Comparison of ENCODE assay signal across 13 cellular contexts in genomic region chr17:78180508-78180907, GRCh38. TPM values are rescaled to one million over a fixed set of nuclear protein-coding genes. Genes with fewer than 3 reads are reported as not detected.
DNase-seq lines count a peak whose midpoint lies in the region; ATAC-seq and TF ChIP-seq lines count a peak whose summit lies in the region.
"Had no signal": no experiment of that assay in that cellular context is flagged by ENCODE, and none has a peak within 500 bp of the region (broad histone marks: within the 10 kb centered on the region; RNA-seq: fewer than 3 reads in every experiment).

No MANE protein-coding gene starts in this region.

- no peak for DNase-seq in T-cell
- DNase-seq in hepatocyte (ENCODE audit: low spot score), result no peak
- DNase-seq in substantia nigra (lab: John Stamatoyannopoulos, UW), result no peak
- no peak for DNase-seq in COR-L47 (lab: John Stamatoyannopoulos, UW)
- DNase-seq: aorta; Calu3; heart left ventricle; stimulated activated CD4-positive, alpha-beta T cell treated with anti-CD3 and anti-CD28 coated beads, Interleukin-4, amount 100 ng/mL, for 4 hours had no signal

- peak overlapping the region; percentile 8 to 86 (median 62) for H3K4me3 Mint-ChIP-seq in IgD-negative memory B cell
- peak overlapping the region in 1 of 3 donors; percentile 58 for H3K4me3 Mint-ChIP-seq in T-cell

- H3K9me2 ChIP-seq in hepatocyte (replicated peaks; ENCODE audit: insufficient read depth), result no peaks in the 10 kb centered on the region

- peaks cover 26 to 36% (median 29%) of the 10 kb centered on the region in 3 donors for H3K4me1 Mint-ChIP-seq in IgD-negative memory B cell
- H3K4me1 Mint-ChIP-seq in T-cell, result peaks cover 17 to 24% (median 19%) of the 10 kb centered on the region in 3 donors

- H3K4me3 ChIP-seq in hepatocyte (no peak overlapping the region), skeletal muscle tissue (ENCODE audit: low read length in 3 of 3) (no peak overlapping the region)
- H3K4me3 ChIP-seq: heart left ventricle had no signal

- H2AFZ ChIP-seq in hepatocyte, result no peak overlapping the region

- no peak for ATAC-seq in T-cell (replicated peaks in 1 of 4)
- ATAC-seq in HG02623 (IDR thresholded peaks at IDR 0.05; ENCODE audit: unreplicated experiment), result no peak
- ATAC-seq: heart left ventricle had no signal

- H3K27me3 ChIP-seq in hepatocyte (no peaks in the 10 kb centered on the region), skeletal muscle tissue (ENCODE audit: control insufficient read depth in 3 of 3, insufficient read depth in 3 of 3, low read length in 3 of 3) (no peaks in the 10 kb centered on the region)
- H3K27me3 ChIP-seq: heart left ventricle had no signal

- H3K9ac ChIP-seq in skeletal muscle tissue (ENCODE audit: low read depth in 1 of 3, low read length in 3 of 3), result no peak overlapping the region

- H3K9me3 Mint-ChIP-seq in IgD-negative memory B cell (no peaks in the 10 kb centered on the region), T-cell (no peaks in the 10 kb centered on the region)

- H3K27ac Mint-ChIP-seq in IgD-negative memory B cell (peak overlapping the region in 2 of 3 donors; percentile 65 to 75), T-cell (peak overlapping the region; percentile 45 to 73)

- H3K9me3 ChIP-seq in hepatocyte (ENCODE audit: low read depth) (no peaks in the 10 kb centered on the region), skeletal muscle tissue (ENCODE audit: control insufficient read depth in 3 of 3, low read length in 3 of 3) (no peaks in the 10 kb centered on the region)
- H3K9me3 ChIP-seq: heart left ventricle had no signal

- H3K36me3 Mint-ChIP-seq in IgD-negative memory B cell (no peaks in the 10 kb centered on the region), T-cell (no peaks in the 10 kb centered on the region)

- H3K27ac ChIP-seq in hepatocyte, result peak overlapping the region; percentile 45
- peak overlapping the region; percentile 51 for H3K27ac ChIP-seq in skeletal muscle tissue (ENCODE audit: low read depth, low read length)
- H3K27ac ChIP-seq in substantia nigra (ENCODE audit: low read depth, low read length, poor library complexity, severe bottlenecking), result no peak overlapping the region

- 83% methylated on average over 2 of the region's 2 CpGs for WGBS in hepatocyte (ENCODE audit: low lambda C conversion rate, missing lambda C conversion rate)

- H3K27me3 Mint-ChIP-seq in IgD-negative memory B cell (no peaks in the 10 kb centered on the region), T-cell (no peaks in the 10 kb centered on the region)

- H3K4me2 ChIP-seq in hepatocyte, result peak overlapping the region; percentile 8

- H4K20me1 ChIP-seq in hepatocyte (ENCODE audit: insufficient read depth, poor library complexity, severe bottlenecking), result no peaks in the 10 kb centered on the region

- H3K4me1 ChIP-seq in hepatocyte (ENCODE audit: insufficient read depth) (peaks cover 4% of the 10 kb centered on the region), skeletal muscle tissue (ENCODE audit: control insufficient read depth in 3 of 3, insufficient read depth in 3 of 3, low read length in 3 of 3) (peaks cover 14 to 32% (median 30%) of the 10 kb centered on the region in 3 donors)

- POLR2A ChIA-PET in T-cell (lab: Charles Lee), result interaction anchor here in 1 of 2 donors (0.6 kb wide), 1 partner anchor 90 kb away, joined by 3 read pairs; no protein-coding TSS in a partner anchor

- H3K79me2 ChIP-seq in hepatocyte, result peaks cover under 1% of the 10 kb centered on the region

- CTCF ChIA-PET in T-cell (lab: Charles Lee), result no interaction called here

- no peak for TF ChIP-seq CTCF in hepatocyte (IDR thresholded peaks at IDR 0.05; ENCODE audit: poor library complexity)

- no peaks in the 10 kb centered on the region for H3K36me3 ChIP-seq in hepatocyte (replicated peaks; ENCODE audit: insufficient read depth, low read depth)
- no peaks in the 10 kb centered on the region for H3K36me3 ChIP-seq in skeletal muscle tissue (ENCODE audit: control insufficient read depth in 3 of 3, insufficient read depth in 3 of 3, low read length in 3 of 3)

RNA-seq across cellular contexts. Expression of gene TK1, which starts 6.3 kb away (rescaled TPM):
- polyA plus RNA-seq in IgD-negative memory B cell, result 7.0 TPM
- total RNA-seq in T-cell, result 1 to 10 TPM; 1.6 to 3.3 (median 2.2) TPM
- 8.3 and 13.8 TPM in 2 replicates for total RNA-seq in hepatocyte
- 29.9 and 31.9 TPM in 2 replicates for polyA plus RNA-seq in hepatocyte
- total RNA-seq in skeletal muscle tissue, result 12.0 TPM

RNA-seq across cellular contexts. Expression of gene AFMID, which starts 6.7 kb away (rescaled TPM):
- polyA plus RNA-seq in IgD-negative memory B cell, result 21.3 TPM
- 1 to 10 TPM; 2.3 to 5.9 (median 3.4) TPM for total RNA-seq in T-cell
- 61.2 and 86.2 TPM in 2 replicates for total RNA-seq in hepatocyte
- polyA plus RNA-seq in hepatocyte, result 26.6 and 26.7 TPM in 2 replicates
- 23.0 TPM for total RNA-seq in skeletal muscle tissue

RNA-seq across cellular contexts. Expression of gene SYNGR2, which starts 12.1 kb away (rescaled TPM):
- polyA plus RNA-seq in IgD-negative memory B cell (633 TPM), hepatocyte (160 and 191 TPM in 2 replicates)
- total RNA-seq in T-cell (10 to 100 TPM; 56.0 to 86.3 (median 74.6) TPM), hepatocyte (48.3 and 72.5 TPM in 2 replicates), skeletal muscle tissue (34.4 TPM)

RNA-seq across cellular contexts. Expression of gene BIRC5, which starts 33.5 kb away (rescaled TPM):
- polyA plus RNA-seq in IgD-negative memory B cell, result 0.25 TPM
- total RNA-seq in T-cell, result 1 to 10 TPM in 3 of 5 donors, under 1 TPM in 2; 0.67 to 1.9 (median 1.3) TPM
- total RNA-seq in hepatocyte, result 12.0 and 14.6 TPM in 2 replicates
- 12.4 and 18.0 TPM in 2 replicates for polyA plus RNA-seq in hepatocyte
- 11.0 TPM for total RNA-seq in skeletal muscle tissue

RNA-seq across cellular contexts. Expression of gene C17orf99, which starts 34.3 kb away (rescaled TPM):
- polyA plus RNA-seq in IgD-negative memory B cell (not detected), hepatocyte (0.62 and 0.77 TPM in 2 replicates)
- total RNA-seq in T-cell (under 1 TPM in 1 of 5 donors, not detected in 4; 0.73 TPM), hepatocyte (0.32 and 0.33 TPM in 2 replicates), skeletal muscle tissue (0.52 TPM)
- total RNA-seq: aorta, Calu3, heart left ventricle, pulmonary artery endothelial cell, subcutaneous adipose tissue had no signal
- polyA plus RNA-seq: heart left ventricle had no signal
